In the genomic region with DNA sequence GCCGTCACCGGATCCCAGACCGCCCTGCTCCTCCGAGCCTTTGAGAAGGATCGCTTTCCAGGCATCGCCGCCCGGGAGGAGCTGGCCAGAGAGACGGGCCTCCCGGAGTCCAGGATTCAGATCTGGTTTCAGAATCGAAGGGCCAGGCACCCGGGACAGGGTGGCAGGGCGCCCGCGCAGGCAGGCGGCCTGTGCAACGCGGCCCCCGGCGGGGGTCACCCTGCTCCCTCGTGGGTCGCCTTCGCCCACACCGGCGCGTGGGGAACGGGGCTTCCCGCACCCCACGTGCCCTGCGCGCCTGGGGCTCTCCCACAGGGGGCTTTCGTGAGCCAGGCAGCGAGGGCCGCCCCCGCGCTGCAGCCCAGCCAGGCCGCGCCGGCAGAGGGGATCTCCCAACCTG, we compare ENCODE assay signal across 8 cellular contexts.
DNase-seq lines count a peak whose midpoint lies in the region; ATAC-seq and TF ChIP-seq lines count a peak whose summit lies in the region.
"Not testable (repeated sequence)": the region's sequence is repeated elsewhere in the genome, so short reads cannot be mapped to it uniquely, and the experiment has no call there.

No MANE protein-coding gene starts in this region.

- H3K9me3 Mint-ChIP-seq in activated naive CD8-positive, alpha-beta T cell treated with anti-CD3 and anti-CD28 coated beads, Interleukin-2, amount 50 U/mL, for 24 hours; natural killer cell treated with Interleukin-12 subunit alpha and Interleukin-12 subunit beta and Interleukin-15 and Interleukin-18, amount 100 ng/mL, for 72 hours; stimulated activated memory B cell treated with anti-CD40 and anti-IgM and Interleukin-4, amounts not matched to agents 10 μg/mL and 1 μg/mL and 100 μg/mL, for 72 hours: not testable (repeated sequence)

- not testable (repeated sequence) for H3K4me3 Mint-ChIP-seq in activated naive CD8-positive, alpha-beta T cell treated with anti-CD3 and anti-CD28 coated beads, Interleukin-2, amount 50 U/mL, for 24 hours; natural killer cell treated with Interleukin-12 subunit alpha and Interleukin-12 subunit beta and Interleukin-15 and Interleukin-18, amount 100 ng/mL, for 72 hours; stimulated activated memory B cell treated with anti-CD40 and anti-IgM and Interleukin-4, amounts not matched to agents 10 μg/mL and 1 μg/mL and 100 μg/mL, for 72 hours

- H3K9me3 ChIP-seq in heart right ventricle; lower lobe of right lung; aorta (ENCODE audit: control insufficient read depth, low read length): not testable (repeated sequence)

- H3K4me3 ChIP-seq in heart right ventricle; lower lobe of right lung; aorta (ENCODE audit: low read length in 2 of 2): not testable (repeated sequence)

- ATAC-seq in activated naive CD8-positive, alpha-beta T cell treated with anti-CD3 and anti-CD28 coated beads, Interleukin-2, amount 50 U/mL, for 24 hours = peak; percentile 49
- ATAC-seq in foreskin keratinocyte (peak; percentile 37), heart right ventricle (peak in 5 of 8 donors; percentile 49 to 88 (median 58)), left lobe of liver (peak; percentile 53), lower lobe of right lung (peak; percentile 79 to 91), aorta (ENCODE audit: low FRiP score) (peak; percentile 93)
- peak; percentile 69 to 71 for ATAC-seq in natural killer cell treated with Interleukin-12 subunit alpha and Interleukin-12 subunit beta and Interleukin-15 and Interleukin-18, amount 100 ng/mL, for 72 hours
- ATAC-seq in stimulated activated memory B cell treated with anti-CD40 and anti-IgM and Interleukin-4, amounts not matched to agents 10 μg/mL and 1 μg/mL and 100 μg/mL, for 72 hours = peak; percentile 81

- not testable (repeated sequence) for H3K4me1 ChIP-seq in foreskin keratinocyte; heart right ventricle; lower lobe of right lung; aorta (ENCODE audit: control insufficient read depth in 1 of 2, insufficient read depth in 2 of 2, low read length in 2 of 2)

- H3K36me3 Mint-ChIP-seq in activated naive CD8-positive, alpha-beta T cell treated with anti-CD3 and anti-CD28 coated beads, Interleukin-2, amount 50 U/mL, for 24 hours (ENCODE audit: low read depth); natural killer cell treated with Interleukin-12 subunit alpha and Interleukin-12 subunit beta and Interleukin-15 and Interleukin-18, amount 100 ng/mL, for 72 hours; stimulated activated memory B cell treated with anti-CD40 and anti-IgM and Interleukin-4, amounts not matched to agents 10 μg/mL and 1 μg/mL and 100 μg/mL, for 72 hours: not testable (repeated sequence)

- not testable (repeated sequence) for H3K36me3 ChIP-seq in heart right ventricle; lower lobe of right lung; aorta (ENCODE audit: control insufficient read depth in 1 of 2, insufficient read depth in 2 of 2, low read length in 1 of 2)

- not testable (repeated sequence) for DNase-seq in activated naive CD8-positive, alpha-beta T cell treated with anti-CD3 and anti-CD28 coated beads, Interleukin-2, amount 50 U/mL, for 24 hours; foreskin keratinocyte; heart right ventricle; left lobe of liver (ENCODE audit: low spot score); lower lobe of right lung; natural killer cell treated with Interleukin-12 subunit alpha and Interleukin-12 subunit beta and Interleukin-15 and Interleukin-18, amount 100 ng/mL, for 72 hours (ENCODE audit: low spot score); aorta

- not testable (repeated sequence) for H3K27ac ChIP-seq in foreskin keratinocyte; heart right ventricle; lower lobe of right lung; aorta (ENCODE audit: low read depth in 1 of 2, low read length in 2 of 2)

- TF ChIP-seq CTCF in foreskin keratinocyte (conservative IDR thresholded peaks at IDR 0.05); heart right ventricle (IDR thresholded peaks at IDR 0.05); lower lobe of right lung (IDR thresholded peaks at IDR 0.05): not testable (repeated sequence)

- intact Hi-C loops in heart right ventricle (cut with DNase I); lower lobe of right lung (cut with DNase I); aorta (cut with DNase I): not testable (repeated sequence)

- H3K27me3 ChIP-seq in foreskin keratinocyte; heart right ventricle; lower lobe of right lung (ENCODE audit: low read depth); aorta (ENCODE audit: control insufficient read depth in 1 of 2, insufficient read depth in 2 of 2, low read length in 1 of 2): not testable (repeated sequence)

- no CpG with 5 or more reads among the region's 39 CpGs for WGBS in heart right ventricle, 2 donors
- WGBS in aorta, 2 donors = no CpG with 5 or more reads among the region's 39 CpGs

- H3K27ac Mint-ChIP-seq in activated naive CD8-positive, alpha-beta T cell treated with anti-CD3 and anti-CD28 coated beads, Interleukin-2, amount 50 U/mL, for 24 hours; natural killer cell treated with Interleukin-12 subunit alpha and Interleukin-12 subunit beta and Interleukin-15 and Interleukin-18, amount 100 ng/mL, for 72 hours; stimulated activated memory B cell treated with anti-CD40 and anti-IgM and Interleukin-4, amounts not matched to agents 10 μg/mL and 1 μg/mL and 100 μg/mL, for 72 hours: not testable (repeated sequence)

- not testable (repeated sequence) for H3K27me3 Mint-ChIP-seq in activated naive CD8-positive, alpha-beta T cell treated with anti-CD3 and anti-CD28 coated beads, Interleukin-2, amount 50 U/mL, for 24 hours; natural killer cell treated with Interleukin-12 subunit alpha and Interleukin-12 subunit beta and Interleukin-15 and Interleukin-18, amount 100 ng/mL, for 72 hours; stimulated activated memory B cell treated with anti-CD40 and anti-IgM and Interleukin-4, amounts not matched to agents 10 μg/mL and 1 μg/mL and 100 μg/mL, for 72 hours

- not testable (repeated sequence) for H3K4me1 Mint-ChIP-seq in activated naive CD8-positive, alpha-beta T cell treated with anti-CD3 and anti-CD28 coated beads, Interleukin-2, amount 50 U/mL, for 24 hours; natural killer cell treated with Interleukin-12 subunit alpha and Interleukin-12 subunit beta and Interleukin-15 and Interleukin-18, amount 100 ng/mL, for 72 hours (ENCODE audit: low read depth in 2 of 2); stimulated activated memory B cell treated with anti-CD40 and anti-IgM and Interleukin-4, amounts not matched to agents 10 μg/mL and 1 μg/mL and 100 μg/mL, for 72 hours

Comparison
In these comparisons a context has a peak if more than half of its experiments do, and no peak if none do; other contexts are left out.
1. ATAC-seq: peak in every context shown above with its lines; median percentile 93 in aorta; 85 in lower lobe of right lung; 81 in stimulated activated memory B cell treated with anti-CD40 and anti-IgM and Interleukin-4, amounts not matched to agents 10 μg/mL and 1 μg/mL and 100 μg/mL, for 72 hours; 70 in natural killer cell treated with Interleukin-12 subunit alpha and Interleukin-12 subunit beta and Interleukin-15 and Interleukin-18, amount 100 ng/mL, for 72 hours; 58 in heart right ventricle; 53 in left lobe of liver; 49 in activated naive CD8-positive, alpha-beta T cell treated with anti-CD3 and anti-CD28 coated beads, Interleukin-2, amount 50 U/mL, for 24 hours; 37 in foreskin keratinocyte.